Comparison of ENCODE assay signal across 15 cellular contexts in the genomic region with DNA sequence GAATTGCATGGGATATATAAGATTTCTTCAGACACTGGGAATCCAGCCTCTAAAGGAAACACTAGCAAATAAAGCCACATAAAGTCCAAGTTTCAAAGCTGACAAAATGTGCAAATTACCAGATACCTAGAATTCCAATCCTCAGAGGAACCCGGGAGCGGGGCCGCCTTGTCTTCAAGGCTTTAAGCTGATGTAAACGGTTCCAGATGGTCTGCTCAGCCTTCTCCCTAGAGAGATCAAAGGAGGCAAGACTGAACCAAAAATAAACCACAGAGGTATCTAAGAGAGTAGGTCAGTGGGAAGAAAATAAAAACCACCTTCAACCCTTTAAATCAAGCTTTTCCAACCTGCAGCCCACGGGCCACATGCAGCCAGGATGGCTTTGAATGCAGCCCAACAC. TPM values are rescaled to one million over a fixed set of nuclear protein-coding genes. Genes with fewer than 3 reads are reported as not detected.
DNase-seq lines count a peak whose midpoint lies in the region; ATAC-seq and TF ChIP-seq lines count a peak whose summit lies in the region.
"Had no signal": no experiment of that assay in that cellular context is flagged by ENCODE, and none has a peak within 500 bp of the region (broad histone marks: within the 10 kb centered on the region; RNA-seq: fewer than 3 reads in every experiment).

No MANE protein-coding gene starts in this region.

- H3K36me3 ChIP-seq in GM23248 (ENCODE audit: low read depth) (0 out of 2 replicates have a peak, but pooled peaks cover 13% of the 10 kb centered on the region), sigmoid colon (peaks cover 7 to 81% (median 25%) of the 10 kb centered on the region in 4 donors)

- H3K9me2 ChIP-seq in GM23248 (ENCODE audit: insufficient read depth) = no peaks in the 10 kb centered on the region

- peak overlapping the region; percentile 50 for H3K4me2 ChIP-seq in GM23248 (ENCODE audit: unreplicated experiment)

- H3K27ac ChIP-seq in GM23248 = peak overlapping the region; percentile 43
- H3K27ac ChIP-seq in sigmoid colon = no peak overlapping the region
- H3K27ac ChIP-seq: brain microvascular endothelial cell, C4-2B had no signal

- in situ Hi-C loops in GM23248 (cut with MboI) = no loop called here

- H3K4me3 ChIP-seq in GM23248 (0 out of 2 replicates have a peak overlapping the region, but pooled peaks have one; percentile 15), sigmoid colon (no peak overlapping the region)

- no peak for TF ChIP-seq EP300 in sigmoid colon (IDR thresholded peaks at IDR 0.05)

- intact Hi-C loops in sigmoid colon (cut with DNase I) = no loop called here

- no peak overlapping the region for H3K9ac ChIP-seq in GM23248

- peaks cover 18% of the 10 kb centered on the region for H3K79me2 ChIP-seq in GM23248 (ENCODE audit: insufficient read depth)

- ATAC-seq in HG02571 (IDR thresholded peaks at IDR 0.05; ENCODE audit: unreplicated experiment) = no peak
- ATAC-seq: activated T-cell treated with anti-CD3 and anti-CD28 coated beads, Interleukin-2, amount 50 U/mL, for 72 hours; PC-3 had no signal

- H3K27me3 ChIP-seq in GM23248 (replicated peaks; ENCODE audit: insufficient read depth) = no peaks in the 10 kb centered on the region
- no peaks in the 10 kb centered on the region for H3K27me3 ChIP-seq in sigmoid colon
- H3K27me3 ChIP-seq: brain microvascular endothelial cell had no signal

- H2AFZ ChIP-seq in GM23248 = no peak overlapping the region

- WGBS in GM23248 (ENCODE audit: low coverage in 1 of 2, low lambda C conversion rate in 2 of 2, missing lambda C conversion rate in 2 of 2), 2 experiments = 1 to 3% methylated on average over 5 of the region's 5 CpGs
- WGBS in sigmoid colon, 2 donors = 63 to 89% methylated on average over 5 of the region's 5 CpGs

- H3K9me3 ChIP-seq in GM23248 (ENCODE audit: low read depth) = no peaks in the 10 kb centered on the region
- H3K9me3 ChIP-seq in sigmoid colon = no peaks in the 10 kb centered on the region

- TF ChIP-seq POLR2A in sigmoid colon (IDR thresholded peaks at IDR 0.05) = no peak

- H3K4me1 ChIP-seq in GM23248 (ENCODE audit: insufficient read depth) = peaks cover 14% of the 10 kb centered on the region
- no peaks in the 10 kb centered on the region for H3K4me1 ChIP-seq in sigmoid colon

- no peaks in the 10 kb centered on the region for H4K20me1 ChIP-seq in GM23248 (ENCODE audit: insufficient read depth)

- TF ChIP-seq CTCF in sigmoid colon (IDR thresholded peaks at IDR 0.05) = no peak

- H3F3A ChIP-seq in GM23248 (ENCODE audit: insufficient read depth) = peaks cover 20% of the 10 kb centered on the region

- peak; percentile 61 for DNase-seq in AG08396 (ENCODE audit: low spot score)
- peak; percentile 89 for DNase-seq in GM23248
- DNase-seq in astrocyte of the hippocampus (ENCODE audit: low read depth, low spot score) = peak; percentile 82
- DNase-seq in left kidney (ENCODE audit: low read depth, low spot score) = peak; percentile 49
- no peak for DNase-seq in stimulated activated CD4-positive, alpha-beta T cell treated with anti-CD3 and anti-CD28 coated beads, Interleukin-4, amount 100 ng/mL, for 1 hour
- DNase-seq in inferior parietal cortex (ENCODE audit: extremely low spot score) = no peak
- DNase-seq in sigmoid colon = no peak
- DNase-seq: activated CD4-positive, alpha-beta T cell treated with anti-CD3 and anti-CD28 coated beads for 4 hours; activated T-cell treated with anti-CD3 and anti-CD28 coated beads, Interleukin-2, amount 50 U/mL, for 72 hours; brain microvascular endothelial cell; PC-3; stimulated activated CD4-positive, alpha-beta T cell treated with anti-CD3 and anti-CD28 coated beads, Interleukin-2, amount 100 ng/mL, for 48 hours; stimulated activated naive CD4-positive, alpha-beta T cell treated with Interleukin-2 at 50 U/mL for 16 hours had no signal

RNA-seq across cellular contexts. Expression of a gene that starts 9.3 kb away (rescaled TPM):
- 18.3 and 19.5 TPM in 2 replicates for total RNA-seq in GM23248 (2014; rRNA removed; shearing (Covaris generic))
- 24.7 and 24.9 TPM in 2 replicates for polyA plus RNA-seq in GM23248 (2016; fragmentation: Nextera tagmentation; extraction: Ambion mirVana)
- 10 to 100 TPM; 18.4 to 21.3 (median 20.1) TPM for total RNA-seq in sigmoid colon
- 10 to 100 TPM; 12.0 to 30.0 (median 21.3) TPM for polyA plus RNA-seq in sigmoid colon

RNA-seq across cellular contexts. Expression of a gene that starts 51.5 kb away (rescaled TPM):
- total RNA-seq in GM23248 (2014; rRNA removed; shearing (Covaris generic)) = 24.2 and 24.5 TPM in 2 replicates
- 10.2 and 11.2 TPM in 2 replicates for polyA plus RNA-seq in GM23248 (2016; fragmentation: Nextera tagmentation; extraction: Ambion mirVana)
- total RNA-seq in sigmoid colon = 10 to 100 TPM; 29.3 to 42.7 (median 33.4) TPM
- polyA plus RNA-seq in sigmoid colon = 1 to 10 TPM; 5.8 to 7.8 (median 6.1) TPM

Comparison
In these comparisons a context has a peak if more than half of its experiments do, and no peak if none do; other contexts are left out.
1. DNase-seq: peak in AG08396 (single experiment), GM23248 (single experiment), astrocyte of the hippocampus (single experiment) and left kidney (single experiment); none in stimulated activated CD4-positive, alpha-beta T cell treated with anti-CD3 and anti-CD28 coated beads, Interleukin-4, amount 100 ng/mL, for 1 hour (single experiment), inferior parietal cortex (single experiment) and sigmoid colon (single experiment).